In genomic region chr6:163260111-163260895, GRCh38 we compare ENCODE assay signal across 10 cellular contexts.
DNase-seq lines count a peak whose midpoint lies in the region; ATAC-seq and TF ChIP-seq lines count a peak whose summit lies in the region.
"Had no signal": no experiment of that assay in that cellular context is flagged by ENCODE, and none has a peak within 500 bp of the region (broad histone marks: within the 10 kb centered on the region; RNA-seq: fewer than 3 reads in every experiment).

No MANE protein-coding gene starts in this region.

- no peaks in the 10 kb centered on the region for H3K36me3 ChIP-seq in ascending aorta
- no peaks in the 10 kb centered on the region for H3K36me3 ChIP-seq in iPS-20b (ENCODE audit: insufficient read depth, low read depth, low read length)
- no peaks in the 10 kb centered on the region for H3K36me3 ChIP-seq in smooth muscle cell (ENCODE audit: low read depth)
- no peaks in the 10 kb centered on the region for H3K36me3 ChIP-seq in body of pancreas (replicated peaks in 1 of 2; ENCODE audit: insufficient read depth in 1 of 2, low read depth in 2 of 2)
- no peaks in the 10 kb centered on the region for H3K36me3 ChIP-seq in mucosa of descending colon (ENCODE audit: low read depth)

- H3K9ac ChIP-seq in iPS-20b (ENCODE audit: low read depth, low read length) (peak overlapping the region; percentile 26; the same call in 1 of the 2 replicates), smooth muscle cell (ENCODE audit: low read depth) (peak overlapping the region; percentile 8)

- no peaks in the 10 kb centered on the region for H4K20me1 ChIP-seq in smooth muscle cell (ENCODE audit: low read depth)

- no peak for TF ChIP-seq POLR2A in body of pancreas (IDR thresholded peaks at IDR 0.05)

- H3K4me1 ChIP-seq in ascending aorta (peaks cover 0 to 9% of the 10 kb centered on the region in 2 donors), iPS-20b (ENCODE audit: insufficient read depth, low read length) (peaks cover 34% of the 10 kb centered on the region; the same call in 1 of the 2 replicates), smooth muscle cell (ENCODE audit: low read depth) (peaks cover 8% of the 10 kb centered on the region), body of pancreas (peaks cover 21% of the 10 kb centered on the region), mucosa of descending colon (ENCODE audit: low read depth) (no peaks in the 10 kb centered on the region)

- H3K79me2 ChIP-seq in smooth muscle cell (ENCODE audit: low read depth), result no peaks in the 10 kb centered on the region

- 4% methylated on average over 21 of the region's 21 CpGs for WGBS in smooth muscle cell (ENCODE audit: low lambda C conversion rate)
- 16 to 50% methylated on average over 21 of the region's 21 CpGs for WGBS in body of pancreas, 2 donors

- ATAC-seq in body of pancreas (no peak), mucosa of descending colon (no peak)

- peak overlapping the region; percentile 41 to 46 for H3K4me3 ChIP-seq in ascending aorta
- H3K4me3 ChIP-seq in iPS-20b (ENCODE audit: low read length), result peak overlapping the region; percentile 57
- H3K4me3 ChIP-seq in smooth muscle cell, result peak overlapping the region; percentile 48
- no peak overlapping the region for H3K4me3 ChIP-seq in body of pancreas
- no peak overlapping the region for H3K4me3 ChIP-seq in mucosa of descending colon

- peak overlapping the region in 1 of 2 donors; percentile 3 for H3K27ac ChIP-seq in ascending aorta
- H3K27ac ChIP-seq in iPS-20b (ENCODE audit: low read length), result no peak overlapping the region
- no peak overlapping the region for H3K27ac ChIP-seq in smooth muscle cell (ENCODE audit: low read depth)
- H3K27ac ChIP-seq in body of pancreas, result no peak overlapping the region

- no peaks in the 10 kb centered on the region for H3F3A ChIP-seq in smooth muscle cell (ENCODE audit: low read depth)

- H3K4me2 ChIP-seq in smooth muscle cell, result peak overlapping the region; percentile 84

- H2AFZ ChIP-seq in smooth muscle cell (ENCODE audit: low read depth), result peak overlapping the region; percentile 95

- DNase-seq in KG1 (lab: John Stamatoyannopoulos, UW), result peak; percentile 25
- no peak for DNase-seq in ascending aorta (ENCODE audit: low spot score in 2 of 2)
- DNase-seq in smooth muscle cell (lab: John Stamatoyannopoulos, UW; ENCODE audit: unreplicated experiment), result no peak
- DNase-seq in body of pancreas, result no peak
- DNase-seq in NCI-H187 (lab: John Stamatoyannopoulos, UW), result no peak
- no peak for DNase-seq in mucosa of descending colon
- DNase-seq in NCI-H1694 treated with DMSO at 0.1 percent for 48 hours (lab: John Stamatoyannopoulos, UW), result no peak
- DNase-seq: activated naive CD4-positive, alpha-beta T cell; NCI-H1930 had no signal

- intact Hi-C loops in ascending aorta (cut with DNase I), result no loop called here
- intact Hi-C loops in body of pancreas (cut with DNase I), result no loop called here
- intact Hi-C loops in mucosa of descending colon (cut with DNase I, micrococcal nuclease), result no loop called here

- no peak for TF ChIP-seq CTCF in ascending aorta (IDR thresholded peaks at IDR 0.05)
- TF ChIP-seq CTCF in smooth muscle cell (IDR thresholded peaks at IDR 0.05; ENCODE audit: borderline replicate concordance, insufficient read depth, poor library complexity, severe bottlenecking), result no peak
- no peak for TF ChIP-seq CTCF in body of pancreas (IDR thresholded peaks at IDR 0.05)
- no peak for TF ChIP-seq CTCF in mucosa of descending colon (IDR thresholded peaks at IDR 0.05)

- H3K9me3 ChIP-seq in ascending aorta, result no peaks in the 10 kb centered on the region
- no peaks in the 10 kb centered on the region for H3K9me3 ChIP-seq in iPS-20b (ENCODE audit: insufficient read depth, low read depth, low read length)
- no peaks in the 10 kb centered on the region for H3K9me3 ChIP-seq in smooth muscle cell (replicated peaks; ENCODE audit: low read depth)
- no peaks in the 10 kb centered on the region for H3K9me3 ChIP-seq in body of pancreas
- H3K9me3 ChIP-seq in mucosa of descending colon, result no peaks in the 10 kb centered on the region

- H3K27me3 ChIP-seq in ascending aorta (no peaks in the 10 kb centered on the region), iPS-20b (ENCODE audit: insufficient read depth, low read length) (peaks cover 26% of the 10 kb centered on the region), smooth muscle cell (ENCODE audit: low read depth) (peaks cover 6% of the 10 kb centered on the region), body of pancreas (no peaks in the 10 kb centered on the region)

Comparison
In these comparisons a context has a peak if more than half of its experiments do, and no peak if none do; other contexts are left out.
1. H3K4me3 ChIP-seq: peak in ascending aorta (2 of 2), iPS-20b (single experiment) and smooth muscle cell (single experiment); none in body of pancreas (0 of 2) and mucosa of descending colon (single experiment).